ENCODE assay signal across 10 cellular contexts in the genomic region with DNA sequence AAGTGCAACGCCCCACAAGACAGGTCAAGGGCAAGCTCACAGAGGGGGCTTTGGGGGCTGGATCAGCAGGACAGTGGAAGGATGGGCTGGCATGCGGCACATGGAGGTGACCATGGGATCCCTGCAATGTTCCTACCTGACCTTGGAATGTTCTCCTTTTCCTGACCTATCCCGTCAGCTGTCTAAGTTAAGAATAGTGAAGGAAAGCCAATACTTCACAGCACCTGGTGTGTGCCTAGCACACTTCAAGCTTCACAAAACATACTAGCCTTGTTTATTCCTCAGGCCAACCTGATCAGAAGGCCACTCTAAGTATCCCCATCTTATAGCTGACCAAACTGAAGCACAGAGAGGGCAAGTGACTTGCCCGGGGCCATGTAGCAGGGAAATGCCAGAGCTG. TPM values are rescaled to one million over a fixed set of nuclear protein-coding genes. Genes with fewer than 3 reads are reported as not detected.
"Had no signal": no experiment of that assay in that cellular context is flagged by ENCODE, and none has a peak within 500 bp of the region (broad histone marks: within the 10 kb centered on the region; RNA-seq: fewer than 3 reads in every experiment).

No MANE protein-coding gene starts in this region.

- H3K4me3 Mint-ChIP-seq: HFFc6 had no signal

- H3K9ac ChIP-seq: GM23248 had no signal

- H3K9me3 ChIP-seq: HAP-1 had no signal

- H3K36me3 ChIP-seq: HAP-1 had no signal

- H3K27ac Mint-ChIP-seq: HFFc6 had no signal

- H3K27ac ChIP-seq: GM23248 had no signal

- DNase-seq: GM23248, GOT3, H7, HFFc6, IMR-90 had no signal

- H3K4me1 ChIP-seq: HAP-1 had no signal

- ATAC-seq: HCT116, K562 had no signal

- H2AFZ ChIP-seq: GM23248 had no signal

- H3K4me3 ChIP-seq: GM23248, HAP-1, K562 had no signal

RNA-seq across cellular contexts. Expression of gene LRRC38, which starts 31.2 kb away (rescaled TPM):
- total RNA-seq: GM23248, H4, HFFc6, HT-29, IMR-90, K562 had no signal
